21 cellular contexts compared by ENCODE assay signal in the genomic region with DNA sequence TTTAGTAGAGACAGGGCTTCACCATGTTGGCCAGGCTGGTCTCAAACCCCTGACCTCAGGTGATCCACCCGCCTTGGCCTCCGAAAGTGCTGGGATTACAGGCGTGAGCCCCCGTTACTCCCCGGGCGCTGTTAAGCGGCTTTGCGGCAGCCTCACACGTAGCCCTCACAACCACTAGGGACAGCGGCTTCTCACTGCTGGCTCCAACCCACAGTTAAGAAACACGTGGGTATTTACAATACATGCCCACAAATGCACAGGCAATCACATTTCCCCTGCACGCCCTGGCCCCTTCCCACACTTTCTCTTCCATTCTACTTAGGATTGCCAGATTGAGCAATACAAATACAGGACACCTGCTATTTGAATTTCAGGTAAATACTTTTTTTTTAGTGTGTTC. TPM values are rescaled to one million over a fixed set of nuclear protein-coding genes. Genes with fewer than 3 reads are reported as not detected.
DNase-seq lines count a peak whose midpoint lies in the region; ATAC-seq, FAIRE-seq and TF ChIP-seq lines count a peak whose summit lies in the region.
"Had no signal": no experiment of that assay in that cellular context is flagged by ENCODE, and none has a peak within 500 bp of the region (broad histone marks: within the 10 kb centered on the region; RNA-seq: fewer than 3 reads in every experiment).

No MANE protein-coding gene starts in this region.

- H2BK15ac ChIP-seq in H9 (ENCODE audit: low read depth, low read length): no peak overlapping the region

- H3K23me2 ChIP-seq in H9 (ENCODE audit: insufficient read length, low read depth, low read length, poor library complexity, severe bottlenecking): peaks cover 3% of the 10 kb centered on the region

- H4K20me1 ChIP-seq in H9 (ENCODE audit: control insufficient read depth, insufficient read depth, insufficient read length): no peaks in the 10 kb centered on the region
- H4K20me1 ChIP-seq in HepG2 (ENCODE audit: insufficient read depth, low read length): no peaks in the 10 kb centered on the region
- no peaks in the 10 kb centered on the region for H4K20me1 ChIP-seq in Karpas-422 (ENCODE audit: insufficient read depth, low read depth, low read length)
- H4K20me1 ChIP-seq in GM23248 (ENCODE audit: insufficient read depth): no peaks in the 10 kb centered on the region

- no peak overlapping the region for H4K8ac ChIP-seq in H9 (replicated peaks; ENCODE audit: insufficient read length, low read depth, low read length)

- no peak overlapping the region for H4K91ac ChIP-seq in H9 (ENCODE audit: insufficient read length, low read depth, low read length)

- H3K23ac ChIP-seq in H9 (ENCODE audit: insufficient read length, low read depth, low read length): no peak overlapping the region

- no peaks in the 10 kb centered on the region for H3K9me2 ChIP-seq in Karpas-422 (replicated peaks; ENCODE audit: insufficient read depth, low read length)
- no peaks in the 10 kb centered on the region for H3K9me2 ChIP-seq in GM23248 (ENCODE audit: insufficient read depth)

- no peak overlapping the region for H3T11ph ChIP-seq in H9 (ENCODE audit: low read length)

- 0 out of 4 replicates have a peak, but pooled peaks cover 2% of the 10 kb centered on the region in 2 experiments for H3K4me1 Mint-ChIP-seq in H9
- H3K4me1 Mint-ChIP-seq: activated CD8-positive, alpha-beta memory T cell treated with anti-CD3 and anti-CD28 coated beads, Interleukin-2, amount 10 ng/mL, durations not matched to agents 7 days and 5 days had no signal

- H3K36me3 ChIP-seq in HepG2 (replicated peaks in 1 of 2; ENCODE audit: control insufficient read depth in 1 of 2, insufficient read depth in 2 of 2, low read length in 2 of 2) (no peaks in the 10 kb centered on the region), Karpas-422 (ENCODE audit: insufficient read depth, low read length) (no peaks in the 10 kb centered on the region), GM23248 (ENCODE audit: low read depth) (no peaks in the 10 kb centered on the region)
- H3K36me3 ChIP-seq: SJSA1 had no signal

- TF ChIP-seq EP300 in HepG2 (IDR thresholded peaks at IDR 0.05; ENCODE audit: low read depth in 2 of 2, low read length in 2 of 2) (no peak), HepG2 (CRISPR knock-in tag; IDR thresholded peaks at IDR 0.05; ENCODE audit: borderline replicate concordance) (no peak)

- no TSS peak for BruUV-seq in HepG2 (replicated peaks; lab: Mats Ljungman, UMichigan)

- POLR2A ChIA-PET in HepG2 (lab: Yijun Ruan, JAX): no interaction called here

- H3K9me3 ChIP-seq in H9 (ENCODE audit: control insufficient read depth, low read depth, low read length) (no peaks in the 10 kb centered on the region), HepG2 (ENCODE audit: low read length) (no peaks in the 10 kb centered on the region), Karpas-422 (ENCODE audit: low read length) (no peaks in the 10 kb centered on the region), GM23248 (ENCODE audit: low read depth) (no peaks in the 10 kb centered on the region)
- H3K9me3 ChIP-seq: SJSA1, testis had no signal

- no peaks in the 10 kb centered on the region; a peak in 1 of 5 replicates for H3K9me3 Mint-ChIP-seq in H9
- H3K9me3 Mint-ChIP-seq: activated T-helper 2 cell treated with anti-CD3 and anti-CD28 coated beads, Interferon-gamma antibody, Interleukin-2, Interleukin-4, amounts not matched to agents 10 μg/mL and 5 μg/mL and 100 μg/mL, durations not matched to agents 14 hours and 24 hours and 36 hours; effector memory CD8-positive, alpha-beta T cell; naive thymus-derived CD4-positive, alpha-beta T cell; stimulated activated effector memory CD8-positive, alpha-beta T cell treated with anti-CD3 and anti-CD28 coated beads, Interleukin-12 subunit alpha, Interleukin-12 subunit beta, amount 100 ng/mL, for 72 hours; T-helper 2 cell treated with Interferon-gamma antibody and Interleukin-4, amounts not matched to agents 5 μg/mL and 100 μg/mL, for 36 hours had no signal

- H3F3A ChIP-seq in GM23248 (ENCODE audit: insufficient read depth): 0 out of 2 replicates have a peak, but pooled peaks cover 5% of the 10 kb centered on the region

- H3K4me2 ChIP-seq in H9 (ENCODE audit: insufficient read depth, insufficient read length, low read length): no peak overlapping the region
- no peak overlapping the region for H3K4me2 ChIP-seq in HepG2 (ENCODE audit: low read depth, low read length)
- H3K4me2 ChIP-seq in Karpas-422 (ENCODE audit: low read depth, low read length, poor library complexity, severe bottlenecking): no peak overlapping the region
- H3K4me2 ChIP-seq in GM23248 (ENCODE audit: unreplicated experiment): no peak overlapping the region

- H3K79me2 ChIP-seq in H9 (ENCODE audit: insufficient read depth, low read length): no peaks in the 10 kb centered on the region
- H3K79me2 ChIP-seq in HepG2 (ENCODE audit: insufficient read depth, low read length): no peaks in the 10 kb centered on the region
- no peaks in the 10 kb centered on the region for H3K79me2 ChIP-seq in Karpas-422 (ENCODE audit: low read length)
- no peaks in the 10 kb centered on the region for H3K79me2 ChIP-seq in GM23248 (ENCODE audit: insufficient read depth)

- no peak overlapping the region for H2BK20ac ChIP-seq in H9 (ENCODE audit: low read depth, low read length, poor library complexity, severe bottlenecking)

- H2BK5ac ChIP-seq in H9 (ENCODE audit: insufficient read length, low read length): no peak overlapping the region

- TF ChIP-seq CTCF in H9 (conservative IDR thresholded peaks at IDR 0.05) (peak; percentile 49), astrocyte of the cerebellum (IDR thresholded peaks at IDR 0.05; ENCODE audit: low read depth, low read length, missing control alignments) (peak; percentile 7), HepG2 (CRISPR knock-in tag; IDR thresholded peaks at IDR 0.05) (peak; percentile 28; the same call in 1 of the 2 replicates)

- no peak overlapping the region for H4K5ac ChIP-seq in H9 (ENCODE audit: insufficient read length, low read depth, low read length)

- in situ Hi-C loops in astrocyte of the cerebellum (cut with HindIII; ENCODE audit: low sequenced_read_pairs): no loop called here
- in situ Hi-C loops in HepG2 (cut with HindIII; ENCODE audit: extremely low pct_ligation_motif_present, low pct_unique_long_range_greater_than_20kb): no loop called here
- in situ Hi-C loops in GM23248 (cut with MboI): no loop called here

- no peaks in the 10 kb centered on the region for H3K79me1 ChIP-seq in H9 (ENCODE audit: insufficient read depth, low read depth, low read length, poor library complexity, severe bottlenecking)

- intact Hi-C loops in HepG2 (cut with micrococcal nuclease; ENCODE audit: unreplicated experiment): loop anchor here (2.0 kb wide), 1 partner anchor 94 kb away; no protein-coding TSS in a partner anchor

- no peaks in the 10 kb centered on the region for H3K36me3 Mint-ChIP-seq in H9 (ENCODE audit: insufficient read depth in 1 of 3, low read depth in 3 of 3)
- H3K36me3 Mint-ChIP-seq: activated CD8-positive, alpha-beta memory T cell treated with anti-CD3 and anti-CD28 coated beads, Interleukin-2, amount 10 ng/mL, durations not matched to agents 7 days and 5 days; naive thymus-derived CD4-positive, alpha-beta T cell; stimulated activated effector memory CD8-positive, alpha-beta T cell treated with anti-CD3 and anti-CD28 coated beads, Interleukin-12 subunit alpha, Interleukin-12 subunit beta, amount 100 ng/mL, for 72 hours had no signal

- H2BK120ac ChIP-seq in H9 (ENCODE audit: low read depth, low read length, poor library complexity, severe bottlenecking): no peak overlapping the region

- H3K27me3 ChIP-seq in H9 (ENCODE audit: insufficient read depth, low read length): no peaks in the 10 kb centered on the region
- peaks cover 1 to 18% of the 10 kb centered on the region in 2 experiments; a peak in 3 of 5 replicates for H3K27me3 ChIP-seq in HepG2 (ENCODE audit: control insufficient read depth in 1 of 2, insufficient read depth in 2 of 2, low read length in 2 of 2)
- no peaks in the 10 kb centered on the region; the same call in 1 of the 2 replicates for H3K27me3 ChIP-seq in Karpas-422 (ENCODE audit: low read length)
- peaks cover 2% of the 10 kb centered on the region; the same call in 1 of the 2 replicates for H3K27me3 ChIP-seq in GM23248 (replicated peaks; ENCODE audit: insufficient read depth)
- H3K27me3 ChIP-seq: SJSA1, testis had no signal

- H3K4me3 ChIP-seq in astrocyte of the cerebellum (ENCODE audit: low read depth, low read length) (no peak overlapping the region), HepG2 (replicated peaks in 1 of 3; ENCODE audit: insufficient read depth in 1 of 3, low read depth in 2 of 3, low read length in 3 of 3) (no peak overlapping the region), Karpas-422 (ENCODE audit: low read length) (no peak overlapping the region), GM23248 (no peak overlapping the region)
- H3K4me3 ChIP-seq: SJSA1, testis had no signal

- no peak overlapping the region for H3K18ac ChIP-seq in H9 (ENCODE audit: insufficient read length, low read depth, low read length)

- H3K4me3 Mint-ChIP-seq in H9: no peak overlapping the region
- H3K4me3 Mint-ChIP-seq: activated CD8-positive, alpha-beta memory T cell treated with anti-CD3 and anti-CD28 coated beads, Interleukin-2, amount 10 ng/mL, durations not matched to agents 7 days and 5 days; effector memory CD8-positive, alpha-beta T cell; naive thymus-derived CD4-positive, alpha-beta T cell; stimulated activated effector memory CD8-positive, alpha-beta T cell treated with anti-CD3 and anti-CD28 coated beads, Interleukin-12 subunit alpha, Interleukin-12 subunit beta, amount 100 ng/mL, for 72 hours; T-helper 2 cell treated with Interferon-gamma antibody and Interleukin-4, amounts not matched to agents 5 μg/mL and 100 μg/mL, for 36 hours had no signal

- TF ChIP-seq RAD21 in HepG2 (CRISPR knock-in tag; IDR thresholded peaks at IDR 0.05): no peak

- peaks cover 6% of the 10 kb centered on the region for H3K27me3 Mint-ChIP-seq in H9 (ENCODE audit: low read depth)

- H3K9ac ChIP-seq in H9 (ENCODE audit: extremely low read depth, insufficient read length, low read length): no peak overlapping the region
- H3K9ac ChIP-seq in HepG2 (ENCODE audit: insufficient read depth, low read depth, low read length): no peak overlapping the region
- no peak overlapping the region for H3K9ac ChIP-seq in Karpas-422 (ENCODE audit: low read length)
- H3K9ac ChIP-seq in GM23248: no peak overlapping the region

- ATAC-seq in HepG2 (peak; percentile 53; the same call in 2 of the 3 replicates), GM19455 (IDR thresholded peaks at IDR 0.05; ENCODE audit: unreplicated experiment) (no peak)
- ATAC-seq: activated CD4-positive, CD25-positive, alpha-beta regulatory T cell treated with anti-CD3 and anti-CD28 coated beads, Interleukin-2, amount 50 U/mL, for 24 hours; activated CD8-positive, alpha-beta memory T cell treated with anti-CD3 and anti-CD28 coated beads, Interleukin-2, amount 10 ng/mL, durations not matched to agents 7 days and 5 days; effector memory CD8-positive, alpha-beta T cell; naive thymus-derived CD4-positive, alpha-beta T cell; stimulated activated effector memory CD8-positive, alpha-beta T cell treated with anti-CD3 and anti-CD28 coated beads, Interleukin-12 subunit alpha, Interleukin-12 subunit beta, amount 100 ng/mL, for 72 hours had no signal

- WGBS in H9 (ENCODE audit: extremely low coverage, insufficient read length, low lambda C conversion rate): no CpG with 5 or more reads among the region's 12 CpGs
- WGBS in HepG2 (ENCODE audit: low lambda C conversion rate): 17% methylated on average over 11 of the region's 12 CpGs
- 74 to 78% methylated on average over 12 of the region's 12 CpGs for WGBS in GM23248 (ENCODE audit: low coverage in 1 of 2, low lambda C conversion rate in 2 of 2, missing lambda C conversion rate in 2 of 2), 2 experiments

- H2BK12ac ChIP-seq in H9 (ENCODE audit: insufficient read length, low read depth, low read length): no peak overlapping the region

- peak; percentile 18 for DNase-seq in COR-L47 (lab: John Stamatoyannopoulos, UW)
- DNase-seq in H9: no peak
- DNase-seq in astrocyte of the cerebellum (ENCODE audit: low read depth): no peak
- no peak for DNase-seq in HepG2 (ENCODE audit: low spot score)
- DNase-seq in Karpas-422: no peak
- DNase-seq in NCI-H524 treated with DMSO at 0.1 percent for 48 hours (lab: John Stamatoyannopoulos, UW): no peak
- DNase-seq in GM23248: no peak
- DNase-seq: activated CD8-positive, alpha-beta memory T cell treated with anti-CD3 and anti-CD28 coated beads, Interleukin-2, amount 10 ng/mL, durations not matched to agents 7 days and 5 days; AML-193; effector memory CD8-positive, alpha-beta T cell; naive thymus-derived CD4-positive, alpha-beta T cell; NCI-H1694 treated with DMSO at 0.1 percent for 48 hours; OCI-M1; testis had no signal

- H2AFZ ChIP-seq in H9 (ENCODE audit: low read length) (no peak overlapping the region), HepG2 (ENCODE audit: low read length) (no peak overlapping the region), Karpas-422 (ENCODE audit: low read length) (no peak overlapping the region), GM23248 (no peak overlapping the region)

- FAIRE-seq in HepG2 (lab: Jason Lieb, UNC): no peak
- FAIRE-seq: keratinocyte had no signal

- H2AK5ac ChIP-seq in H9 (ENCODE audit: insufficient read length, low read length): no peak overlapping the region

- H3K27ac ChIP-seq in H9 (ENCODE audit: insufficient read length, low read depth, low read length): no peak overlapping the region
- no peak overlapping the region for H3K27ac ChIP-seq in HepG2 (ENCODE audit: extremely low read length, insufficient read depth, low read length)
- H3K27ac ChIP-seq in Karpas-422 (ENCODE audit: low read length): no peak overlapping the region
- H3K27ac ChIP-seq in GM23248: no peak overlapping the region
- H3K27ac ChIP-seq: SJSA1, testis had no signal

- H3K27ac Mint-ChIP-seq in H9: no peak overlapping the region
- H3K27ac Mint-ChIP-seq: activated CD8-positive, alpha-beta memory T cell treated with anti-CD3 and anti-CD28 coated beads, Interleukin-2, amount 10 ng/mL, durations not matched to agents 7 days and 5 days; activated T-helper 2 cell treated with anti-CD3 and anti-CD28 coated beads, Interferon-gamma antibody, Interleukin-2, Interleukin-4, amounts not matched to agents 10 μg/mL and 5 μg/mL and 100 μg/mL, durations not matched to agents 14 hours and 24 hours and 36 hours; effector memory CD8-positive, alpha-beta T cell; naive thymus-derived CD4-positive, alpha-beta T cell; stimulated activated effector memory CD8-positive, alpha-beta T cell treated with anti-CD3 and anti-CD28 coated beads, Interleukin-12 subunit alpha, Interleukin-12 subunit beta, amount 100 ng/mL, for 72 hours; T-helper 2 cell treated with Interferon-gamma antibody and Interleukin-4, amounts not matched to agents 5 μg/mL and 100 μg/mL, for 36 hours had no signal

- no peak for TF ChIP-seq POLR2A in HepG2 (IDR thresholded peaks at IDR 0.05; ENCODE audit: insufficient read depth in 1 of 2, low read depth in 2 of 2, low read length in 2 of 2)

- H3K4me1 ChIP-seq in H9 (ENCODE audit: insufficient read depth, low read length) (no peaks in the 10 kb centered on the region), HepG2 (ENCODE audit: insufficient read depth, low read length) (no peaks in the 10 kb centered on the region), Karpas-422 (ENCODE audit: low read length) (no peaks in the 10 kb centered on the region), GM23248 (ENCODE audit: insufficient read depth) (peaks cover 9% of the 10 kb centered on the region; the same call in 1 of the 2 replicates)
- H3K4me1 ChIP-seq: testis had no signal

- CTCF ChIA-PET in HepG2 (lab: Yijun Ruan, JAX; ENCODE audit: low intra/inter-chr PET ratio, low total read pairs): no interaction called here

- no peak overlapping the region for H3K14ac ChIP-seq in H9 (ENCODE audit: insufficient read depth, low read length)

- no peak overlapping the region for H3K56ac ChIP-seq in H9 (ENCODE audit: insufficient read length, low read depth, low read length)

- no peak overlapping the region for H3K4ac ChIP-seq in H9 (ENCODE audit: low read depth, low read length)

RNA-seq across cellular contexts. Expression of a gene that starts 37.0 kb away (rescaled TPM):
- 337 and 356 TPM in 2 replicates for total RNA-seq in H9 (2021)
- 281 and 333 TPM in 2 replicates for total RNA-seq in HepG2 (2016; rRNA removed; fragmentation: Illumina TruSeq; extraction: Trizol)
- 57.6 and 59.2 TPM in 2 replicates for total RNA-seq in HepG2 (2016; cell fraction: cytosol; rRNA removed; fragmentation: Illumina TruSeq; extraction: Trizol; ENCODE audit: low read depth)
- total RNA-seq in HepG2 (2016; cell fraction: insoluble cytoplasmic fraction; rRNA removed; fragmentation: Illumina TruSeq; extraction: Trizol): 289 and 316 TPM in 2 replicates
- total RNA-seq in HepG2 (2016; cell fraction: membrane; rRNA removed; fragmentation: Illumina TruSeq; extraction: Trizol): 131 and 147 TPM in 2 replicates
- 180 TPM in 2 replicates for total RNA-seq in HepG2 (2016; cell fraction: nucleus; rRNA removed; fragmentation: Illumina TruSeq; extraction: Trizol)
- 147 and 189 TPM in 2 replicates for polyA plus RNA-seq in HepG2 (2011; rRNA removed)
- 98.3 and 109 TPM in 2 replicates for polyA plus RNA-seq in HepG2 (2011; cell fraction: cytosol; rRNA removed)
- 192 and 267 TPM in 2 replicates for polyA plus RNA-seq in HepG2 (2011; cell fraction: nucleus; rRNA removed)
- 226 and 227 TPM in 2 replicates for polyA plus RNA-seq in HepG2 (2012)
- polyA plus RNA-seq in HepG2 (2016; cell fraction: cytosol; fragmentation: Illumina TruSeq; extraction: Trizol; ENCODE audit: low read depth): 34.1 and 47.0 TPM in 2 replicates
- 286 and 291 TPM in 2 replicates for polyA plus RNA-seq in HepG2 (2016; cell fraction: insoluble cytoplasmic fraction; fragmentation: Illumina TruSeq; extraction: Trizol; ENCODE audit: low read depth)
- 74.1 and 96.9 TPM in 2 replicates for polyA plus RNA-seq in HepG2 (2016; cell fraction: membrane; fragmentation: Illumina TruSeq; extraction: Trizol; ENCODE audit: low read depth)
- polyA plus RNA-seq in HepG2 (2016; cell fraction: nucleus; fragmentation: Illumina TruSeq; extraction: Trizol; ENCODE audit: insufficient read depth, low read depth): 188 and 207 TPM in 2 replicates
- 81.5 and 123 TPM in 2 replicates for polyA minus RNA-seq in HepG2 (2011; rRNA and poly(A)+ RNA removed; ENCODE audit: low replicate concordance)
- 55.8 and 65.8 TPM in 2 replicates for polyA minus RNA-seq in HepG2 (2011; cell fraction: cytosol; rRNA and poly(A)+ RNA removed)
- 331 and 439 TPM in 2 replicates for polyA minus RNA-seq in HepG2 (2011; cell fraction: nucleus; rRNA and poly(A)+ RNA removed)
- total RNA-seq in Karpas-422 (2014; rRNA removed; shearing (Covaris generic); ENCODE audit: low replicate concordance): 133 and 180 TPM in 2 replicates
- total RNA-seq in GM23248 (2014; rRNA removed; shearing (Covaris generic)): 133 and 156 TPM in 2 replicates
- 502 and 518 TPM in 2 replicates for polyA plus RNA-seq in GM23248 (2016; fragmentation: Nextera tagmentation; extraction: Ambion mirVana)
